ENCODE assay signal across 8 cellular contexts in the genomic region with DNA sequence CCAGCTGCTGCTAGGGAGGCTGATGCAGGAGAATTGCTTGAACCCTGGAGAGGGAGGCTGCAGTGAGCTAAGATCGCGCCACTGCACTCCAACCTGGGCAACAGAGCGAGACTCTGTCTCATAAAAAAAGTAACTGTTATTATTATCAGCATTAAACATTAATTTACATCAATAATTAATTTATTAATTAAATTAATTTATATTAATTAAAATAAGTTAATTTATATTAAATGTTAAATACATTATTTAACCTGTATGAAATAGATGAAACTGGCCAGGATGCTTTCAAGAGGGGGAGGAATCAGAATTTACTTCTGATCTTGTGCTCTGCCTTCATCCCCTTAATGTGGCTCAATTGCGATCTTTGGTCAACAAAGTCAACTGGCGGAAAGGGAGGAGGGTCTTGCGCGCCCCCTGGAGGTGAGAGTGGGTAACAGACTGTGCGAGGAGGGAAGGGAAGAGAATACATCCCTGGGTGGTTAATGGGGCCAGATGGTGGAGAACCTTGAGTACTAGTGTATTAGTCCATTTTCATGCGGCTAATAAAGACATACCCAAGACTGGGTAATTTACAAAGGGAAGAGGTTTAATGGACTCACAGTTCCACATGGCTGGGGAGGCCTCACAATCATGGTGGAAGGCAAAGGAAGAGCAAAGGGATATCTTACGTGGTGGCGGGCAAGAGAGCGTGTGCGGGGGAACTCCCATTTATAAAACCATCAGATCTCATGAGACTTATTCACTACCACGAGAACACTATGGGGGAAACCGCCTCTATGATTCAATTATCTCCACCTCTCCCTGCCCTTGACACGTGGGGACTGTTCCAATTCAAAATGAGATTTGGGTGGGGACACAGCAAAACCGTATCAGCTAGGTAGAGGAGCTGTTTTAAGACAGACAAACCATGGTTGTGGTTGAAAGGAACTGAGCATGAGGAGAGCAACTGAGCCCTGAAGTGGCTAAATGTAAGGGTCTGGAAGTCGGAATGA. TPM values are rescaled to one million over a fixed set of nuclear protein-coding genes. Genes with fewer than 3 reads are reported as not detected.
A peak's percentile ranks its signal among the peaks of the same experiment; 100 is the strongest.
DNase-seq lines count a peak whose midpoint lies in the region; ATAC-seq and TF ChIP-seq lines count a peak whose summit lies in the region.

No MANE protein-coding gene starts in this region.

- H3K9me3 Mint-ChIP-seq in activated naive CD8-positive, alpha-beta T cell treated with anti-CD3 and anti-CD28 coated beads, Interleukin-2, amount 50 U/mL, for 24 hours: no peaks in the 10 kb centered on the region

- TF ChIP-seq EP300 in Ishikawa (IDR thresholded peaks at IDR 0.05; ENCODE audit: borderline replicate concordance): no peak

- H3K4me1 ChIP-seq in right atrium auricular region: no peaks in the 10 kb centered on the region
- H3K4me1 ChIP-seq in spleen: peaks cover 0 to 43% (median 8%) of the 10 kb centered on the region in 6 donors

- DNase-seq in COR-L47 (lab: John Stamatoyannopoulos, UW) (peak; percentile 47), T follicular helper cell (ENCODE audit: low read depth) (peak; percentile 57), right atrium auricular region (ENCODE audit: low spot score) (peak; percentile 70), spleen (peak; percentile 92), cerebellum (ENCODE audit: low spot score) (no peak)
- DNase-seq in activated naive CD8-positive, alpha-beta T cell treated with anti-CD3 and anti-CD28 coated beads, Interleukin-2, amount 50 U/mL, for 24 hours: peak; percentile 83

- TF ChIP-seq CTCF in right atrium auricular region (IDR thresholded peaks at IDR 0.05): peak; percentile 72 to 89
- peak; percentile 85 to 97 (median 92) for TF ChIP-seq CTCF in spleen (IDR thresholded peaks at IDR 0.05 in 8 of 11, conservative IDR thresholded peaks at IDR 0.05 in 3 of 11)

- H3K36me3 ChIP-seq in right atrium auricular region (no peaks in the 10 kb centered on the region), spleen (no peaks in the 10 kb centered on the region)

- H3K27ac ChIP-seq in right atrium auricular region: no peak overlapping the region
- H3K27ac ChIP-seq in spleen: no peak overlapping the region

- no peak overlapping the region for H3K4me3 Mint-ChIP-seq in activated naive CD8-positive, alpha-beta T cell treated with anti-CD3 and anti-CD28 coated beads, Interleukin-2, amount 50 U/mL, for 24 hours

- H3K9me3 ChIP-seq in right atrium auricular region (no peaks in the 10 kb centered on the region), spleen (no peaks in the 10 kb centered on the region)

- no peaks in the 10 kb centered on the region for H3K36me3 Mint-ChIP-seq in activated naive CD8-positive, alpha-beta T cell treated with anti-CD3 and anti-CD28 coated beads, Interleukin-2, amount 50 U/mL, for 24 hours (ENCODE audit: low read depth)

- H3K4me1 Mint-ChIP-seq in activated naive CD8-positive, alpha-beta T cell treated with anti-CD3 and anti-CD28 coated beads, Interleukin-2, amount 50 U/mL, for 24 hours: peaks cover 6% of the 10 kb centered on the region

- WGBS in spleen, 5 donors: 53 to 61% (median 55%) methylated on average over 18 of the region's 18 CpGs

- peak; percentile 66 for ATAC-seq in activated naive CD8-positive, alpha-beta T cell treated with anti-CD3 and anti-CD28 coated beads, Interleukin-2, amount 50 U/mL, for 24 hours
- no peak for ATAC-seq in HG03139 (IDR thresholded peaks at IDR 0.05; ENCODE audit: unreplicated experiment)

- H3K27me3 Mint-ChIP-seq in activated naive CD8-positive, alpha-beta T cell treated with anti-CD3 and anti-CD28 coated beads, Interleukin-2, amount 50 U/mL, for 24 hours: no peaks in the 10 kb centered on the region

- H3K4me3 ChIP-seq in right atrium auricular region (no peak overlapping the region), spleen (no peak overlapping the region)

- H3K27ac Mint-ChIP-seq in activated naive CD8-positive, alpha-beta T cell treated with anti-CD3 and anti-CD28 coated beads, Interleukin-2, amount 50 U/mL, for 24 hours: peak overlapping the region; percentile 7

- no peak for TF ChIP-seq POLR2A in spleen (IDR thresholded peaks at IDR 0.05)

- no peaks in the 10 kb centered on the region for H3K27me3 ChIP-seq in right atrium auricular region
- no peaks in the 10 kb centered on the region for H3K27me3 ChIP-seq in spleen (replicated peaks in 1 of 7)

- TF ChIP-seq RAD21 in Ishikawa (IDR thresholded peaks at IDR 0.05; ENCODE audit: low read depth): peak; percentile 73

- intact Hi-C loops in spleen (cut with DNase I; ENCODE audit: low total_unique reads): loop anchor here (5.0 to 10.0 kb wide), 3 partner anchors 247 to 725 kb away; no protein-coding TSS in a partner anchor

TF ChIP-seq in Ishikawa, 13 proteins besides CTCF, POLR2A, EP300 and RAD21:
- TF ChIP-seq ZBTB7A (IDR thresholded peaks at IDR 0.05; ENCODE audit: low read depth) (no peak), CREB1 (IDR thresholded peaks at IDR 0.05; ENCODE audit: low read depth) (no peak), TCF12 (IDR thresholded peaks at IDR 0.05; ENCODE audit: low read depth) (no peak), EGR1 (IDR thresholded peaks at IDR 0.05) (no peak), NFIC (IDR thresholded peaks at IDR 0.05) (no peak), FOXM1 (IDR thresholded peaks at IDR 0.05; ENCODE audit: borderline replicate concordance, low read depth) (no peak), TEAD4 (IDR thresholded peaks at IDR 0.05) (no peak), TAF1 (IDR thresholded peaks at IDR 0.05; ENCODE audit: low read depth) (no peak)
- TF ChIP-seq, protein P1, sequence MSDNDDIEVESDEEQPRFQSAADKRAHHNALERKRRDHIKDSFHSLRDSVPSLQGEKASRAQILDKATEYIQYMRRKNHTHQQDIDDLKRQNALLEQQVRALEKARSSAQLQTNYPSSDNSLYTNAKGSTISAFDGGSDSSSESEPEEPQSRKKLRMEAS (IDR thresholded peaks at IDR 0.05): no peak
- TF ChIP-seq, protein P2, sequence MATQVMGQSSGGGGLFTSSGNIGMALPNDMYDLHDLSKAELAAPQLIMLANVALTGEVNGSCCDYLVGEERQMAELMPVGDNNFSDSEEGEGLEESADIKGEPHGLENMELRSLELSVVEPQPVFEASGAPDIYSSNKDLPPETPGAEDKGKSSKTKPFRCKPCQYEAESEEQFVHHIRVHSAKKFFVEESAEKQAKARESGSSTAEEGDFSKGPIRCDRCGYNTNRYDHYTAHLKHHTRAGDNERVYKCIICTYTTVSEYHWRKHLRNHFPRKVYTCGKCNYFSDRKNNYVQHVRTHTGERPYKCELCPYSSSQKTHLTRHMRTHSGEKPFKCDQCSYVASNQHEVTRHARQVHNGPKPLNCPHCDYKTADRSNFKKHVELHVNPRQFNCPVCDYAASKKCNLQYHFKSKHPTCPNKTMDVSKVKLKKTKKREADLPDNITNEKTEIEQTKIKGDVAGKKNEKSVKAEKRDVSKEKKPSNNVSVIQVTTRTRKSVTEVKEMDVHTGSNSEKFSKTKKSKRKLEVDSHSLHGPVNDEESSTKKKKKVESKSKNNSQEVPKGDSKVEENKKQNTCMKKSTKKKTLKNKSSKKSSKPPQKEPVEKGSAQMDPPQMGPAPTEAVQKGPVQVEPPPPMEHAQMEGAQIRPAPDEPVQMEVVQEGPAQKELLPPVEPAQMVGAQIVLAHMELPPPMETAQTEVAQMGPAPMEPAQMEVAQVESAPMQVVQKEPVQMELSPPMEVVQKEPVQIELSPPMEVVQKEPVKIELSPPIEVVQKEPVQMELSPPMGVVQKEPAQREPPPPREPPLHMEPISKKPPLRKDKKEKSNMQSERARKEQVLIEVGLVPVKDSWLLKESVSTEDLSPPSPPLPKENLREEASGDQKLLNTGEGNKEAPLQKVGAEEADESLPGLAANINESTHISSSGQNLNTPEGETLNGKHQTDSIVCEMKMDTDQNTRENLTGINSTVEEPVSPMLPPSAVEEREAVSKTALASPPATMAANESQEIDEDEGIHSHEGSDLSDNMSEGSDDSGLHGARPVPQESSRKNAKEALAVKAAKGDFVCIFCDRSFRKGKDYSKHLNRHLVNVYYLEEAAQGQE (IDR thresholded peaks at IDR 0.05; ENCODE audit: low read depth): no peak
- TF ChIP-seq, protein P3, sequence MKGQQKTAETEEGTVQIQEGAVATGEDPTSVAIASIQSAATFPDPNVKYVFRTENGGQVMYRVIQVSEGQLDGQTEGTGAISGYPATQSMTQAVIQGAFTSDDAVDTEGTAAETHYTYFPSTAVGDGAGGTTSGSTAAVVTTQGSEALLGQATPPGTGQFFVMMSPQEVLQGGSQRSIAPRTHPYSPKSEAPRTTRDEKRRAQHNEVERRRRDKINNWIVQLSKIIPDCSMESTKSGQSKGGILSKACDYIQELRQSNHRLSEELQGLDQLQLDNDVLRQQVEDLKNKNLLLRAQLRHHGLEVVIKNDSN (IDR thresholded peaks at IDR 0.05): no peak

RNA-seq across cellular contexts. Expression of a gene that starts 15.7 kb away (rescaled TPM):
- total RNA-seq in right atrium auricular region (1 to 10 TPM; 5.9 to 6.4 TPM), spleen (10 to 100 TPM; 38.0 to 66.3 (median 50.6) TPM), cerebellum (11.2 TPM)
- 10 to 100 TPM; 10.0 to 21.6 (median 10.8) TPM for polyA plus RNA-seq in spleen
